In genomic region chr15:78438595-78439285, GRCh38 we compare ENCODE assay signal across 7 cellular contexts. TPM values are rescaled to one million over a fixed set of nuclear protein-coding genes. Genes with fewer than 3 reads are reported as not detected.
DNase-seq lines count a peak whose midpoint lies in the region; ATAC-seq, FAIRE-seq and TF ChIP-seq lines count a peak whose summit lies in the region.

No MANE protein-coding gene starts in this region.

- DNase-seq in GM03348 (ENCODE audit: low spot score) (peak; percentile 38), RPMI7951 (ENCODE audit: low read depth) (peak; percentile 37), astrocyte of the spinal cord (ENCODE audit: low read depth, low spot score) (peak; percentile 36), keratinocyte (ENCODE audit: low read depth, low spot score) (no peak)
- peak; percentile 49 for DNase-seq in stimulated activated CD4-positive, alpha-beta T cell treated with anti-CD3 and anti-CD28 coated beads, Interleukin-4, amount 100 ng/mL, for 24 hours

- H3K9me1 ChIP-seq in keratinocyte (ENCODE audit: control insufficient read depth, extremely low read depth, insufficient read depth, low read length): no peaks in the 10 kb centered on the region

- peak; percentile 50 for TF ChIP-seq CTCF in astrocyte of the spinal cord (IDR thresholded peaks at IDR 0.05; ENCODE audit: low read depth, low read length)
- peak; percentile 23 to 44 (median 41) for TF ChIP-seq CTCF in keratinocyte (optimal IDR thresholded peaks at IDR 0.05 in 1 of 3, IDR thresholded peaks at IDR 0.05 in 1 of 3, conservative IDR thresholded peaks at IDR 0.05 in 1 of 3; ENCODE audit: extremely low read depth in 1 of 3, insufficient read depth in 2 of 3, low read length in 3 of 3)

- no peak for FAIRE-seq in keratinocyte (lab: Jason Lieb, UNC)

- ATAC-seq in HG02759 (IDR thresholded peaks at IDR 0.05; ENCODE audit: unreplicated experiment) (peak; percentile 1), GM19328 (IDR thresholded peaks at IDR 0.05; ENCODE audit: unreplicated experiment) (no peak)

- H3K4me3 ChIP-seq in astrocyte of the spinal cord (ENCODE audit: low read depth, low read length) (peak overlapping the region; percentile 86), keratinocyte (ENCODE audit: control insufficient read depth in 2 of 3, extremely low read depth in 1 of 3, insufficient read depth in 2 of 3, low read depth in 1 of 3, low read length in 3 of 3) (peak overlapping the region; percentile 94 to 98 (median 97))

- no peaks in the 10 kb centered on the region for H4K20me1 ChIP-seq in keratinocyte (ENCODE audit: control insufficient read depth, extremely low read depth, insufficient read depth, low read length)

- peak overlapping the region; percentile 88 for H3K4me2 ChIP-seq in keratinocyte (ENCODE audit: control insufficient read depth, extremely low read depth, insufficient read depth, low read depth, low read length)

- dilution Hi-C loops in keratinocyte (cut with MboI; ENCODE audit: extremely low pct_ligation_motif_present, low sequenced_read_pairs): no loop called here

- H3K27me3 ChIP-seq in keratinocyte (ENCODE audit: control insufficient read depth, extremely low read depth, insufficient read depth, low read length): no peaks in the 10 kb centered on the region

- H3K9ac ChIP-seq in keratinocyte (ENCODE audit: control insufficient read depth, extremely low read depth, insufficient read depth, low read length): peak overlapping the region; percentile 99

- H3K27ac ChIP-seq in keratinocyte (ENCODE audit: control insufficient read depth, insufficient read depth, low read length): peak overlapping the region; percentile 90

- H3K9me3 ChIP-seq in keratinocyte (ENCODE audit: control insufficient read depth, low read depth, low read length): no peaks in the 10 kb centered on the region

- peak overlapping the region; percentile 81 for H2AFZ ChIP-seq in keratinocyte (ENCODE audit: control insufficient read depth, low read length)

- H3K4me1 ChIP-seq in keratinocyte (ENCODE audit: control insufficient read depth, extremely low read depth, insufficient read depth, low read length): peaks cover 23% of the 10 kb centered on the region

- in situ Hi-C loops in astrocyte of the spinal cord (cut with HindIII; ENCODE audit: low sequenced_read_pairs): no loop called here

- peaks cover 53% of the 10 kb centered on the region for H3K79me2 ChIP-seq in keratinocyte (ENCODE audit: control insufficient read depth, insufficient read depth, low read length)

- peaks cover 2 to 10% of the 10 kb centered on the region in 2 experiments for H3K36me3 ChIP-seq in keratinocyte (ENCODE audit: control insufficient read depth in 2 of 2, extremely low read depth in 1 of 2, insufficient read depth in 2 of 2, low read length in 2 of 2)

RNA-seq across cellular contexts. Expression of gene IREB2, which starts 0.7 kb away (rescaled TPM):
- total RNA-seq in RPMI7951 (2014; rRNA removed; shearing (Covaris generic)): 18.2 and 24.3 TPM in 2 replicates
- 14.9 to 20.5 TPM (median 19.5 TPM) in 3 replicates for polyA plus RNA-seq in keratinocyte
- 9.0 TPM for polyA plus RNA-seq in keratinocyte (2011; ENCODE audit: low read depth)
- 8.0 and 17.0 TPM in 2 replicates for polyA plus RNA-seq in keratinocyte (2011; cell fraction: cytosol; rRNA removed)
- polyA plus RNA-seq in keratinocyte (2011; cell fraction: nucleus; rRNA removed): 28.3 and 33.2 TPM in 2 replicates
- polyA plus RNA-seq in keratinocyte (2012; ENCODE audit: low replicate concordance): 10.8 and 16.2 TPM in 2 replicates
- polyA minus RNA-seq in keratinocyte: 15.6 to 38.7 TPM (median 23.5 TPM) in 3 replicates
- 16.3 TPM for polyA minus RNA-seq in keratinocyte (2011; cell fraction: cytosol; rRNA and poly(A)+ RNA removed)
- 36.0 and 48.6 TPM in 2 replicates for polyA minus RNA-seq in keratinocyte (2011; cell fraction: nucleus; rRNA and poly(A)+ RNA removed)
